Comparison of ENCODE assay signal across 8 cellular contexts in the genomic region with DNA sequence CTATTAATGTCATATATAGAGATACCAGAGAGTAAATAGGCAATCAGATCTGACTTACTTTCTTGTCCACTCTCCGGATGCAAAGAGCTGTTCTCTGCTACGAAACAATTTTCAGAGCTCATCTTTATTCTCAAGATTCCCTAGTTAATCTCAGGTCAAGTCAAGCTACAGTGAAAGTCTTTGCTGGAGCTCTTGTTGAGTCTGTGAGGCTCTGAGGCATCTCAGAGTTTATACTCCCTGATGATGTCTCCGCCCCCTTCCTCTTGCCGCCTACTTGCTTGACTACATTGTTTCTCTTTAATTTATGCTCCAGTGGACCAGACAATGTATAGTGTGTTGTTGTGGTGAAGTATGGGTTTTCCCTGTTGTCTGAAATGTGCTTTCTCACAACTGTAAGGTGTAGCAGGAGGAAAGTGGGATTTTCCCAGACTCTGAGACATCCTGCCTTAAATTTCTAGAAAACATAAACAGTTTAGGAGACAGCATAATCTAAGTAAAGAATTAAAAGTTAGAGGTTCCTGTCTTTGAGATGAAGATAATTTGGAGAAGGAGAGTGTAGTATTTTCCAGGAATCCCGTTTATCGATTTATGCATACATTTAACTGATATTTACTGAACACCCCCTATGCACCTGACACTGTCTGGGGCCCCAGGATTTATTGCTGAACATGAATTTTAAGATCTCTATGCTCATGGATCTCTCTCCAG. TPM values are rescaled to one million over a fixed set of nuclear protein-coding genes. Genes with fewer than 3 reads are reported as not detected.
DNase-seq lines count a peak whose midpoint lies in the region; ATAC-seq and TF ChIP-seq lines count a peak whose summit lies in the region.

A gene (minus strand): TSS at position 203 of the 708 bp plus-strand sequence. CDS start 81 bp downstream, at position 122.

- DNase-seq in A673 (ENCODE audit: low spot score) (peak; percentile 47), Kasumi-1 (lab: John Stamatoyannopoulos, UW) (peak; percentile 51 to 58), left colon (peak; percentile 39 to 47), dorsolateral prefrontal cortex (no peak), AG20443 (ENCODE audit: low spot score) (no peak)
- DNase-seq in activated CD8-positive, alpha-beta memory T cell treated with anti-CD3 and anti-CD28 coated beads, Interleukin-2, amount 50 U/mL, for 24 hours (ENCODE audit: extremely low read depth), result peak; percentile 63
- DNase-seq in stimulated activated naive CD4-positive, alpha-beta T cell treated with Interleukin-2 at 50 U/mL for 16 hours (lab: John Stamatoyannopoulos, UW), result peak; percentile 70

- BruUV-seq in A673 (replicated peaks; lab: Mats Ljungman, UMichigan), result no TSS peak

- H3K4me3 ChIP-seq in A673 (ENCODE audit: low read depth, low read length, poor library complexity, severe bottlenecking) (no peak within 1 kb of the TSS), dorsolateral prefrontal cortex (peak within 1 kb of the TSS in 28 of 59 donors; percentile 0 to 38 (median 13))

- TF ChIP-seq CTCF in A673 (conservative IDR thresholded peaks at IDR 0.05; ENCODE audit: low read depth, low read length) (no peak), dorsolateral prefrontal cortex (IDR thresholded peaks at IDR 0.05 in 54 of 56, conservative IDR thresholded peaks at IDR 0.05 in 2 of 56; ENCODE audit: low read depth in 1 of 56, partially characterized antibody in 56 of 56) (no peak)

- ATAC-seq in GM19468 (IDR thresholded peaks at IDR 0.05; ENCODE audit: extremely low read depth, unreplicated experiment) (peak; percentile 13), left colon (peak; percentile 45)

- no peaks in the 10 kb centered on the region for H3K36me3 ChIP-seq in A673 (ENCODE audit: insufficient read depth, low read length, poor library complexity, severe bottlenecking)

- CTCF ChIA-PET in A673 (lab: Charles Lee), result interaction anchor here (0.5 kb wide), 1 partner anchor 49 kb away, joined by 3 read pairs; no protein-coding TSS in a partner anchor

- H3K27ac ChIP-seq in A673 (ENCODE audit: low read depth, low read length, poor library complexity, severe bottlenecking) (no peak within 1 kb of the TSS), dorsolateral prefrontal cortex (peak within 1 kb of the TSS in 15 of 59 donors; percentile 5 to 33 (median 21))

- H3K4me1 ChIP-seq in A673 (ENCODE audit: insufficient read depth, low read length, poor library complexity, severe bottlenecking), result peaks cover 9% of the 10 kb centered on the region

- POLR2A ChIA-PET in A673 (lab: Charles Lee; ENCODE audit: low non-redundant PET), result no interaction called here

- no peaks in the 10 kb centered on the region for H3K9me3 ChIP-seq in A673 (ENCODE audit: low read depth, low read length, poor library complexity, severe bottlenecking)

- H3K27me3 ChIP-seq in A673 (replicated peaks; ENCODE audit: insufficient read depth, low read depth, low read length, poor library complexity), result no peaks in the 10 kb centered on the region
- H3K27me3 ChIP-seq in dorsolateral prefrontal cortex, result no peaks in the 10 kb centered on the region

- intact Hi-C loops in A673 (cut with micrococcal nuclease; ENCODE audit: unreplicated experiment) (no loop called here), left colon (cut with DNase I, micrococcal nuclease) (no loop called here), dorsolateral prefrontal cortex (cut with DNase I) (no loop called here)

RNA-seq across cellular contexts. Expression of the gene that starts here (rescaled TPM):
- total RNA-seq in A673 (2021) (0.26 TPM in 1 of 2 replicates, not detected in the other), left colon (1 to 10 TPM; 2.6 to 3.9 TPM), dorsolateral prefrontal cortex (1 to 10 TPM in 45 of 120 experiments, under 1 TPM in 44, not detected in 31; 0.29 to 7.2 (median 1.0) TPM)

Comparison
In these comparisons a context has a peak if more than half of its experiments do, and no peak if none do; other contexts are left out.
1. Peak in DNase-seq in A673; RNA of the gene not detected or under 1 TPM.
2. DNase-seq: peak in Kasumi-1 (2 of 2), activated CD8-positive, alpha-beta memory T cell treated with anti-CD3 and anti-CD28 coated beads, Interleukin-2, amount 50 U/mL, for 24 hours (single experiment), left colon (2 of 2) and stimulated activated naive CD4-positive, alpha-beta T cell treated with Interleukin-2 at 50 U/mL for 16 hours (single experiment); none in dorsolateral prefrontal cortex (0 of 10) and AG20443 (single experiment).